In genomic region chr5:54520438-54520846, GRCh38 we compare ENCODE assay signal across 9 cellular contexts. TPM values are rescaled to one million over a fixed set of nuclear protein-coding genes. Genes with fewer than 3 reads are reported as not detected.
A peak's percentile ranks its signal among the peaks of the same experiment; 100 is the strongest.
DNase-seq lines count a peak whose midpoint lies in the region; ATAC-seq and TF ChIP-seq lines count a peak whose summit lies in the region.
"Had no signal": no experiment of that assay in that cellular context is flagged by ENCODE, and none has a peak within 500 bp of the region (broad histone marks: within the 10 kb centered on the region; RNA-seq: fewer than 3 reads in every experiment).

No MANE protein-coding gene starts in this region.

- TF ChIP-seq EP300 in neural cell (conservative IDR thresholded peaks at IDR 0.05; ENCODE audit: poor library complexity, severe bottlenecking) = no peak

- peak overlapping the region; percentile 78 for H3K4me2 ChIP-seq in neural cell (ENCODE audit: low read length)

- ATAC-seq in HG03521 (IDR thresholded peaks at IDR 0.05; ENCODE audit: unreplicated experiment) = no peak

- no peak for TF ChIP-seq RAD21 in neural cell (conservative IDR thresholded peaks at IDR 0.05)

- H3K9me3 ChIP-seq in neural cell (ENCODE audit: low read length) = no peaks in the 10 kb centered on the region

- peaks cover 68% of the 10 kb centered on the region for H3K79me2 ChIP-seq in neural cell (replicated peaks; ENCODE audit: insufficient read depth, low read length)

- H3K36me3 ChIP-seq in neural cell (ENCODE audit: insufficient read depth, low read length) = no peaks in the 10 kb centered on the region

- in situ Hi-C loops in SK-MEL-5 (cut with HindIII; ENCODE audit: low pct_unique_long_range_greater_than_20kb, low sequenced_read_pairs) = no loop called here

- no peaks in the 10 kb centered on the region for H3K27me3 ChIP-seq in neural cell (ENCODE audit: insufficient read depth, low read depth, low read length)

- H3K9ac ChIP-seq in neural cell (ENCODE audit: low read length) = peak overlapping the region; percentile 38

- H3K27ac ChIP-seq in neural cell (ENCODE audit: low read length) = no peak overlapping the region
- H3K27ac ChIP-seq: VCaP had no signal

- H3K4me3 ChIP-seq in epithelial cell of proximal tubule (ENCODE audit: low read depth, low read length) (peak overlapping the region; percentile 81), neural cell (ENCODE audit: low read length) (peak overlapping the region; percentile 87)

- H3F3A ChIP-seq in neural cell (ENCODE audit: insufficient read depth, low read length, poor library complexity, severe bottlenecking) = no peaks in the 10 kb centered on the region

- no peak for TF ChIP-seq CTCF in epithelial cell of proximal tubule (conservative IDR thresholded peaks at IDR 0.05; ENCODE audit: low read depth, low read length)
- no peak for TF ChIP-seq CTCF in neural cell (IDR thresholded peaks at IDR 0.05; ENCODE audit: poor library complexity, severe bottlenecking)

- no peaks in the 10 kb centered on the region for H3K9me2 ChIP-seq in neural cell (ENCODE audit: insufficient read depth, low read length)

- DNase-seq in HCEC 1CT (peak; percentile 55), SK-MEL-5 (ENCODE audit: low read depth, low spot score) (peak; percentile 83), epithelial cell of proximal tubule (ENCODE audit: low read depth) (no peak), activated gamma-delta T cell treated with Interleukin-2 at 50 U/mL for 16 hours (no peak), KG1 (lab: John Stamatoyannopoulos, UW) (no peak)
- DNase-seq in activated CD4-positive, alpha-beta T cell treated with anti-CD3 and anti-CD28 coated beads for 48 hours = no peak

- H4K20me1 ChIP-seq in neural cell (ENCODE audit: insufficient read depth) = no peaks in the 10 kb centered on the region

- no peak overlapping the region for H2AFZ ChIP-seq in neural cell (ENCODE audit: low read depth, low read length)

TF ChIP-seq in neural cell, 6 proteins besides CTCF, POLR2A, EP300 and RAD21:
- no peak for TF ChIP-seq SMC3 (conservative IDR thresholded peaks at IDR 0.05; ENCODE audit: poor library complexity)
- no peak for TF ChIP-seq TAF1 (IDR thresholded peaks at IDR 0.05; ENCODE audit: low read depth)
- no peak for TF ChIP-seq POLR2AphosphoS5 (IDR thresholded peaks at IDR 0.05)
- no peak for TF ChIP-seq REST (IDR thresholded peaks at IDR 0.05; ENCODE audit: borderline replicate concordance)
- TF ChIP-seq EZH2 (IDR thresholded peaks at IDR 0.05; ENCODE audit: borderline replicate concordance, insufficient read depth, low read length, poor library complexity, severe bottlenecking) = no peak
- TF ChIP-seq MXI1 (conservative IDR thresholded peaks at IDR 0.05; ENCODE audit: poor library complexity, severe bottlenecking) = no peak

RNA-seq across cellular contexts. Expression of gene SNX18, which starts 2.9 kb away (rescaled TPM):
- 43.1 and 44.7 TPM in 2 replicates for total RNA-seq in SK-MEL-5 (2014; rRNA removed; shearing (Covaris generic))
- 41.7 and 54.9 TPM in 2 replicates for polyA plus RNA-seq in SK-MEL-5 (2015; cell fraction: cytosol; rRNA removed)
- polyA plus RNA-seq in SK-MEL-5 (2015; cell fraction: nucleus; rRNA removed) = 15.0 and 16.9 TPM in 2 replicates
- total RNA-seq in epithelial cell of proximal tubule = 14.9 and 15.3 TPM in 2 replicates
- polyA plus RNA-seq in neural cell = 6.7 and 7.9 TPM in 2 replicates
- 25.9 and 26.5 TPM in 2 replicates for polyA minus RNA-seq in neural cell

Comparison
In these comparisons a context has a peak if more than half of its experiments do, and no peak if none do; other contexts are left out.
1. DNase-seq: peak in HCEC 1CT (single experiment) and SK-MEL-5 (single experiment); none in epithelial cell of proximal tubule (single experiment), activated gamma-delta T cell treated with Interleukin-2 at 50 U/mL for 16 hours (single experiment), activated CD4-positive, alpha-beta T cell treated with anti-CD3 and anti-CD28 coated beads for 48 hours (single experiment) and KG1 (single experiment).